Comparison of ENCODE assay signal across 3 cellular contexts in the genomic region with DNA sequence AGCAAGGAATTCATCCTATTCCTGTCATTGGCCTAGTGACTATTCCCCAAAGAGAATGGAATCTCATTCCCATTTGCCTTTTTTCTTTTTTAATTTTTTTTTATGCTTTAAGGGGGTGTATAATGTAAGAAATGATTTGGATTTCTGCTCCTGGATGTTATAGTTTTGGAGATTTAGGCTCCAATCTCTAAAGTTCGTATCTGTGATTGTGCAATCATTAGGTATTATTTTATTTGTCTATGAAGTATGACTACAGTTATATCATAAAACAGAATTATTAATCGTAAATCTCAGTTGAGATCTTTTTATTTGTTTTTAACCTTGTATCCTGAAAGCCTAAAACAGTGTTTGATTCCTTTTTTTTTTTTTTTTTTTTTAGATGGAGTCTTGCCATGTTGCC.
TF ChIP-seq lines count a peak whose summit lies in the region.

No MANE protein-coding gene starts in this region.

TF ChIP-seq in A549, 52 proteins besides CTCF, POLR2A, EP300 and RAD21:
- TF ChIP-seq CEBPB (IDR thresholded peaks at IDR 0.05) = peak; percentile 44 to 52; a peak in 3 of 4 replicates
- no peak for TF ChIP-seq SREBF2 (IDR thresholded peaks at IDR 0.05)
- TF ChIP-seq RCOR1 (IDR thresholded peaks at IDR 0.05; ENCODE audit: low read depth, low read length) = no peak
- no peak for TF ChIP-seq ZC3H11A (IDR thresholded peaks at IDR 0.05)

TF ChIP-seq in IMR-90, 13 proteins besides CTCF, POLR2A, EP300 and RAD21:
- peak; percentile 85 for TF ChIP-seq CEBPB (IDR thresholded peaks at IDR 0.05; ENCODE audit: low read depth, low read length)
- TF ChIP-seq BHLHE40 (IDR thresholded peaks at IDR 0.05; ENCODE audit: low read depth, low read length) = no peak
- TF ChIP-seq MAFK (IDR thresholded peaks at IDR 0.05; ENCODE audit: low read depth, low read length) = no peak
TF ChIP-seq in IMR-90: peak in this region for 1.

TF ChIP-seq in K562, 482 proteins besides CTCF, POLR2A, EP300 and RAD21:
- TF ChIP-seq CEBPB (tag; IDR thresholded peaks at IDR 0.05) = peak; percentile 83
- TF ChIP-seq KDM1A (IDR thresholded peaks at IDR 0.05) = no peak
- TF ChIP-seq, protein P1, sequence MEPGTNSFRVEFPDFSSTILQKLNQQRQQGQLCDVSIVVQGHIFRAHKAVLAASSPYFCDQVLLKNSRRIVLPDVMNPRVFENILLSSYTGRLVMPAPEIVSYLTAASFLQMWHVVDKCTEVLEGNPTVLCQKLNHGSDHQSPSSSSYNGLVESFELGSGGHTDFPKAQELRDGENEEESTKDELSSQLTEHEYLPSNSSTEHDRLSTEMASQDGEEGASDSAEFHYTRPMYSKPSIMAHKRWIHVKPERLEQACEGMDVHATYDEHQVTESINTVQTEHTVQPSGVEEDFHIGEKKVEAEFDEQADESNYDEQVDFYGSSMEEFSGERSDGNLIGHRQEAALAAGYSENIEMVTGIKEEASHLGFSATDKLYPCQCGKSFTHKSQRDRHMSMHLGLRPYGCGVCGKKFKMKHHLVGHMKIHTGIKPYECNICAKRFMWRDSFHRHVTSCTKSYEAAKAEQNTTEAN (CRISPR knock-in tag; IDR thresholded peaks at IDR 0.05) = no peak
- TF ChIP-seq, protein P2, sequence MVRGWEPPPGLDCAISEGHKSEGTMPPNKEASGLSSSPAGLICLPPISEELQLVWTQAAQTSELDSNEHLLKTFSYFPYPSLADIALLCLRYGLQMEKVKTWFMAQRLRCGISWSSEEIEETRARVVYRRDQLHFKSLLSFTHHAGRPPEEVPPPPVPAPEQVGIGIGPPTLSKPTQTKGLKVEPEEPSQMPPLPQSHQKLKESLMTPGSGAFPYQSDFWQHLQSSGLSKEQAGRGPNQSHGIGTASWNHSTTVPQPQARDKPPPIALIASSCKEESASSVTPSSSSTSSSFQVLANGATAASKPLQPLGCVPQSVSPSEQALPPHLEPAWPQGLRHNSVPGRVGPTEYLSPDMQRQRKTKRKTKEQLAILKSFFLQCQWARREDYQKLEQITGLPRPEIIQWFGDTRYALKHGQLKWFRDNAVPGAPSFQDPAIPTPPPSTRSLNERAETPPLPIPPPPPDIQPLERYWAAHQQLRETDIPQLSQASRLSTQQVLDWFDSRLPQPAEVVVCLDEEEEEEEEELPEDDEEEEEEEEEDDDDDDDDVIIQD (CRISPR knock-in tag; IDR thresholded peaks at IDR 0.05) = no peak
- TF ChIP-seq, protein P3, sequence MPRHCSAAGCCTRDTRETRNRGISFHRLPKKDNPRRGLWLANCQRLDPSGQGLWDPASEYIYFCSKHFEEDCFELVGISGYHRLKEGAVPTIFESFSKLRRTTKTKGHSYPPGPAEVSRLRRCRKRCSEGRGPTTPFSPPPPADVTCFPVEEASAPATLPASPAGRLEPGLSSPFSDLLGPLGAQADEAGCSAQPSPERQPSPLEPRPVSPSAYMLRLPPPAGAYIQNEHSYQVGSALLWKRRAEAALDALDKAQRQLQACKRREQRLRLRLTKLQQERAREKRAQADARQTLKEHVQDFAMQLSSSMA (CRISPR knock-in tag; IDR thresholded peaks at IDR 0.05) = no peak
- no peak for TF ChIP-seq EWSR1 (IDR thresholded peaks at IDR 0.05; ENCODE audit: borderline replicate concordance, low read depth, partially characterized antibody)
- TF ChIP-seq CEBPG (CRISPR knock-in tag; IDR thresholded peaks at IDR 0.05) = no peak
- TF ChIP-seq CEBPG (tag; conservative IDR thresholded peaks at IDR 0.05 in 1 of 2, IDR thresholded peaks at IDR 0.05 in 1 of 2) = peak; percentile 43 to 89; a peak in 3 of 4 replicates
- TF ChIP-seq ILK (tag; IDR thresholded peaks at IDR 0.05; ENCODE audit: borderline replicate concordance, low read depth) = no peak
- TF ChIP-seq ZNF668 (CRISPR knock-in tag; IDR thresholded peaks at IDR 0.05) = no peak
TF ChIP-seq in K562: peak in this region for 2.
